ENCODE assay signal across 20 cellular contexts in genomic region chr3:9178697-9179096, GRCh38.
DNase-seq lines count a peak whose midpoint lies in the region; ATAC-seq and TF ChIP-seq lines count a peak whose summit lies in the region.
"Had no signal": no experiment of that assay in that cellular context is flagged by ENCODE, and none has a peak within 500 bp of the region (broad histone marks: within the 10 kb centered on the region; RNA-seq: fewer than 3 reads in every experiment).

No MANE protein-coding gene starts in this region.

- intact Hi-C loops in activated CD4-positive, alpha-beta T cell treated with anti-CD3 and anti-CD28 coated beads, Interleukin-2, amount 10 ng/mL, durations not matched to agents 24 days and 14 days (cut with micrococcal nuclease) = no loop called here

- no peaks in the 10 kb centered on the region for H3K9me3 Mint-ChIP-seq in activated CD4-positive, alpha-beta T cell treated with anti-CD3 and anti-CD28 coated beads, Interleukin-2, amount 10 ng/mL, durations not matched to agents 24 days and 14 days
- H3K9me3 Mint-ChIP-seq in immature natural killer cell = no peaks in the 10 kb centered on the region

- H3K36me3 Mint-ChIP-seq in activated CD4-positive, alpha-beta T cell treated with anti-CD3 and anti-CD28 coated beads, Interleukin-2, amount 10 ng/mL, durations not matched to agents 24 days and 14 days (ENCODE audit: low read depth) = no peaks in the 10 kb centered on the region
- H3K36me3 Mint-ChIP-seq in immature natural killer cell = peaks cover 0 to 6% (median 0%) of the 10 kb centered on the region in 3 donors

- H4K20me1 ChIP-seq in BLaER1 treated with 17β-estradiol and CSF1 and Interleukin-3, amounts not matched to agents 10 nM and 100 nM = no peaks in the 10 kb centered on the region

- no peak for TF ChIP-seq CTCF in NB4 (IDR thresholded peaks at IDR 0.05; ENCODE audit: low read depth, low read length)

- DNase-seq in activated CD4-positive, alpha-beta T cell treated with anti-CD3 and anti-CD28 coated beads, Interleukin-2, amount 10 ng/mL, durations not matched to agents 24 days and 14 days = peak; percentile 64
- DNase-seq in activated CD4-positive, alpha-beta T cell treated with anti-CD3 and anti-CD28 coated beads for 48 hours = no peak
- peak; percentile 47 for DNase-seq in NB4 (ENCODE audit: low read depth)
- DNase-seq in immature natural killer cell = peak; percentile 5 to 24 (median 21)
- no peak for DNase-seq in DMS79 treated with DMSO at 0.1 percent for 48 hours (lab: John Stamatoyannopoulos, UW)
- no peak for DNase-seq in central memory CD4-positive, alpha-beta T cell
- DNase-seq: C1 segment of cervical spinal cord, COR-L47, GM23248, NCI-H1092 treated with DMSO at 0.1 percent for 48 hours, NCI-H1694 treated with DMSO at 0.1 percent for 48 hours, NCI-H446, NCI-H748 treated with DMSO at 0.1 percent for 48 hours had no signal

- H3K27ac Mint-ChIP-seq in activated CD4-positive, alpha-beta T cell treated with anti-CD3 and anti-CD28 coated beads, Interleukin-2, amount 10 ng/mL, durations not matched to agents 24 days and 14 days = no peak overlapping the region
- peak overlapping the region in 5 of 6 donors; percentile 8 to 81 (median 18) for H3K27ac Mint-ChIP-seq in immature natural killer cell

- no peaks in the 10 kb centered on the region for H3K36me3 ChIP-seq in BLaER1 treated with 17β-estradiol and CSF1 and Interleukin-3, amounts not matched to agents 10 nM and 100 nM

- no peak overlapping the region for H3K4me3 ChIP-seq in BLaER1 treated with 17β-estradiol and CSF1 and Interleukin-3, amounts not matched to agents 10 nM and 100 nM
- no peak overlapping the region for H3K4me3 ChIP-seq in NB4 (ENCODE audit: low read depth, low read length)
- H3K4me3 ChIP-seq: GM12878, GM23248 had no signal

- no peak for ATAC-seq in HG02840 (IDR thresholded peaks at IDR 0.05; ENCODE audit: low FRiP score, unreplicated experiment)
- ATAC-seq: GM12878, HCT116, Panc1, Right ventricle myocardium inferior had no signal

- H3K27me3 ChIP-seq in BLaER1 treated with 17β-estradiol and CSF1 and Interleukin-3, amounts not matched to agents 10 nM and 100 nM = no peaks in the 10 kb centered on the region

- peak overlapping the region in 1 of 11 experiments; percentile 10; a peak in 3 of 22 replicates for H3K27ac ChIP-seq in BLaER1 treated with 17β-estradiol and CSF1 and Interleukin-3, amounts not matched to agents 10 nM and 100 nM
- H3K27ac ChIP-seq: 22Rv1, GM23248 had no signal

- no peaks in the 10 kb centered on the region for H3K27me3 Mint-ChIP-seq in activated CD4-positive, alpha-beta T cell treated with anti-CD3 and anti-CD28 coated beads, Interleukin-2, amount 10 ng/mL, durations not matched to agents 24 days and 14 days
- peaks cover 2 to 6% (median 4%) of the 10 kb centered on the region in 3 donors for H3K27me3 Mint-ChIP-seq in immature natural killer cell (ENCODE audit: low read depth in 3 of 3)

- peaks cover 0 to 15% (median 0%) of the 10 kb centered on the region in 11 experiments; a peak in 2 of 22 replicates for H3K9me3 ChIP-seq in BLaER1 treated with 17β-estradiol and CSF1 and Interleukin-3, amounts not matched to agents 10 nM and 100 nM (replicated peaks in 1 of 11)

- peaks cover 38% of the 10 kb centered on the region for H3K4me1 Mint-ChIP-seq in activated CD4-positive, alpha-beta T cell treated with anti-CD3 and anti-CD28 coated beads, Interleukin-2, amount 10 ng/mL, durations not matched to agents 24 days and 14 days
- H3K4me1 Mint-ChIP-seq in immature natural killer cell = peaks cover 33 to 47% of the 10 kb centered on the region in 2 donors

- peak overlapping the region; percentile 53 to 94 (median 79) for H3K4me2 ChIP-seq in BLaER1 treated with 17β-estradiol and CSF1 and Interleukin-3, amounts not matched to agents 10 nM and 100 nM

- H3K9ac ChIP-seq in BLaER1 treated with 17β-estradiol and CSF1 and Interleukin-3, amounts not matched to agents 10 nM and 100 nM = peak overlapping the region in 1 of 11 experiments; percentile 32; a peak in 1 of 22 replicates
- H3K9ac ChIP-seq: GM23248 had no signal

- H3K4me1 ChIP-seq in BLaER1 treated with 17β-estradiol and CSF1 and Interleukin-3, amounts not matched to agents 10 nM and 100 nM = peaks cover 56 to 69% (median 60%) of the 10 kb centered on the region in 10 experiments

- peak overlapping the region; percentile 3 for H3K4me3 Mint-ChIP-seq in activated CD4-positive, alpha-beta T cell treated with anti-CD3 and anti-CD28 coated beads, Interleukin-2, amount 10 ng/mL, durations not matched to agents 24 days and 14 days
- peak overlapping the region; percentile 26 to 83 (median 62) for H3K4me3 Mint-ChIP-seq in immature natural killer cell

- TF ChIP-seq POLR2A in NB4 (IDR thresholded peaks at IDR 0.05; ENCODE audit: extremely low read depth, insufficient read length) = no peak

Comparison
In these comparisons a context has a peak if more than half of its experiments do, and no peak if none do; other contexts are left out.
1. DNase-seq: peak in activated CD4-positive, alpha-beta T cell treated with anti-CD3 and anti-CD28 coated beads, Interleukin-2, amount 10 ng/mL, durations not matched to agents 24 days and 14 days (single experiment), NB4 (single experiment) and immature natural killer cell (3 of 3); none in activated CD4-positive, alpha-beta T cell treated with anti-CD3 and anti-CD28 coated beads for 48 hours (single experiment), DMS79 treated with DMSO at 0.1 percent for 48 hours (single experiment) and central memory CD4-positive, alpha-beta T cell (single experiment).